10 cellular contexts compared by ENCODE assay signal in the genomic region with DNA sequence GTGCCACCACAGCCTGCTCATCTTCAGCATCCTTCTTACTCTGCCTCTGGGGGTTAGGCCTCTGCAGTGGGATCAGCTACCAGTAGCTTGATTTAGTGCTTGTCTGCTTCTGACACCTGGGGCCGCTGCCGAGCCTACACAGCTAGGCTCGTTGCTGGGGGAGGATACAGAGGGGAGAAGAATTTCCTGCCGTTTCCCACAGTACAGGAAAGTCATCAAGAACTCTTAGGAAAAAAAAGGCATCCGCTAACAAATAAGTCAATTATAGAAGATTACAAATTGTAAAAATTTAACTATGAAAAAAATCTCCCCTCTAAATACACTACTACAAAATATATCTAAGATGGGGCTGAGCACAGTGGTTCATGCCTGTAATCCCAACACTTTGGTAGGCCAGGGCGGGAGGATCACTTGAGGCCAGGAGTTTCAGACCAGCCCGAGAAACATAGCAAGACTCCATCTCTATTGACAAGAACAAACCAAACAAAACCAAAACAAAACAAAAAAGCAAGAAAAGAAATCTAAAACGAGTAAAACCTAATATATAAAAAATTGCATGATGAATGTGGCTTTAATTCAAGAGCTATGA.
DNase-seq lines count a peak whose midpoint lies in the region; ATAC-seq and TF ChIP-seq lines count a peak whose summit lies in the region.
"Had no signal": no experiment of that assay in that cellular context is flagged by ENCODE, and none has a peak within 500 bp of the region (broad histone marks: within the 10 kb centered on the region; RNA-seq: fewer than 3 reads in every experiment).

No MANE protein-coding gene starts in this region.

- ATAC-seq in HG02642 (IDR thresholded peaks at IDR 0.05; ENCODE audit: poor library complexity, unreplicated experiment) (peak; percentile 49), GM18511 (IDR thresholded peaks at IDR 0.05; ENCODE audit: unreplicated experiment) (no peak)
- ATAC-seq: activated naive CD8-positive, alpha-beta T cell treated with anti-CD3 and anti-CD28 coated beads, Interleukin-2, amount 50 U/mL, for 24 hours had no signal

- no peak for TF ChIP-seq CTCF in 22Rv1 (IDR thresholded peaks at IDR 0.05)
- no peak for TF ChIP-seq CTCF in coronary artery (IDR thresholded peaks at IDR 0.05)

- DNase-seq in coronary artery (ENCODE audit: low spot score) (no peak), medulla oblongata (ENCODE audit: extremely low spot score) (peak; percentile 35), posterior cingulate gyrus (no peak), SKM-1 (lab: John Stamatoyannopoulos, UW; ENCODE audit: unreplicated experiment) (no peak), pons (ENCODE audit: low spot score) (no peak)
- DNase-seq: activated naive CD8-positive, alpha-beta T cell treated with anti-CD3 and anti-CD28 coated beads, Interleukin-2, amount 50 U/mL, for 24 hours; left colon had no signal

- intact Hi-C loops in posterior cingulate gyrus (cut with DNase I) = no loop called here

- H3K4me3 ChIP-seq in coronary artery = no peak overlapping the region

- H3K27ac ChIP-seq in 22Rv1 (peak overlapping the region; percentile 79), coronary artery (peak overlapping the region; percentile 88 to 93)
